ENCODE assay signal across 8 cellular contexts in genomic region chr7:157903296-157903695, GRCh38.
"Had no signal": no experiment of that assay in that cellular context is flagged by ENCODE, and none has a peak within 500 bp of the region (broad histone marks: within the 10 kb centered on the region; RNA-seq: fewer than 3 reads in every experiment).

No MANE protein-coding gene starts in this region.

- DNase-seq: GDM1, GF-D8 had no signal

- FAIRE-seq: G401.6, GM12878, GM12891, GM12892, GM18507, GM19239 had no signal

- H3K4me3 ChIP-seq: GM12878 had no signal
